In the genomic region with DNA sequence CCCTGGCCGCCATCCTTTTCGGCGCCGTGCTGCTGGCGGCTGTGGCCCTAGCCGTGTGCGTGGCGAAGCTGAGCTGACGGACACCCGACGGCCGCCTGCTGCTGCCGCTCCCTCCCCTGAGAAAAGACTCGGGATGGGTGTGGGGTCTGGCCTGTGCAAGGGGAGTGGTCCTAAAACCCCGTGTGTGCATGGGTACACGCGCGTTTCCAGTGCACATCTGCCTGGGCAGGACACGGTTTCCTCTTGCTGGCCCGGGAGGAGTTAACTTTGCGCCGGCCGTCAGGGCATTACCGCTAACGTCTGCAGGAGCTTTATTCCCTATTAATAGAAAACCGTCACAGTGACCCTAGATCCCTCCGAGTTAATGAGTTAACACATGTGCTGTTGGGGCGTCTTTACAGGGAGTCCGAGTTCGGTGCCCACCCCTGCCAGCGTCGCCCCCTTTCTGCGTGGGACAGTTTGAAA, we compare ENCODE assay signal across 12 cellular contexts. TPM values are rescaled to one million over a fixed set of nuclear protein-coding genes. Genes with fewer than 3 reads are reported as not detected.
DNase-seq lines count a peak whose midpoint lies in the region; ATAC-seq and TF ChIP-seq lines count a peak whose summit lies in the region.
"Had no signal": no experiment of that assay in that cellular context is flagged by ENCODE, and none has a peak within 500 bp of the region (broad histone marks: within the 10 kb centered on the region; RNA-seq: fewer than 3 reads in every experiment).

No MANE protein-coding gene starts in this region.

- peaks cover 3% of the 10 kb centered on the region; the same call in 1 of the 3 replicates for H3K9me3 Mint-ChIP-seq in GM23338
- H3K9me3 Mint-ChIP-seq in effector memory CD8-positive, alpha-beta T cell: no peaks in the 10 kb centered on the region

- H3K9me2 ChIP-seq in GM23338 (ENCODE audit: insufficient read depth) (no peaks in the 10 kb centered on the region), neural cell (ENCODE audit: insufficient read depth, low read length) (no peaks in the 10 kb centered on the region)

- no peak for DNase-seq in GM23338 (ENCODE audit: low spot score)
- no peak for DNase-seq in effector memory CD8-positive, alpha-beta T cell
- DNase-seq in CD1c-positive myeloid dendritic cell (ENCODE audit: extremely low spot score): no peak
- no peak for DNase-seq in NCI-H2029 (lab: John Stamatoyannopoulos, UW)
- DNase-seq in globus pallidus (ENCODE audit: low spot score): no peak
- DNase-seq: amniotic stem cell, KG1, RPMI8226 had no signal

- H2AFZ ChIP-seq in GM23338 (peak overlapping the region; percentile 90; the same call in 1 of the 2 replicates), neural cell (ENCODE audit: low read depth, low read length) (no peak overlapping the region)

- no peak for TF ChIP-seq RAD21 in neural cell (conservative IDR thresholded peaks at IDR 0.05)

- H3K79me2 ChIP-seq in GM23338 (replicated peaks; ENCODE audit: insufficient read depth) (peaks cover 25% of the 10 kb centered on the region), neural cell (replicated peaks; ENCODE audit: insufficient read depth, low read length) (peaks cover 14% of the 10 kb centered on the region)

- TF ChIP-seq EP300 in neural cell (conservative IDR thresholded peaks at IDR 0.05; ENCODE audit: poor library complexity, severe bottlenecking): no peak

- H3K36me3 Mint-ChIP-seq in GM23338 (ENCODE audit: low read depth): no peaks in the 10 kb centered on the region; the same call in 2 of the 3 replicates
- no peaks in the 10 kb centered on the region for H3K36me3 Mint-ChIP-seq in effector memory CD8-positive, alpha-beta T cell (ENCODE audit: insufficient read depth)

- H3K27ac ChIP-seq in BLaER1 treated with 17β-estradiol and CSF1 and Interleukin-3, amounts not matched to agents 10 nM and 100 nM: no peak overlapping the region
- H3K27ac ChIP-seq in GM23338 (ENCODE audit: low read depth) (no peak overlapping the region), neural cell (ENCODE audit: low read length) (no peak overlapping the region)

- H3K9ac ChIP-seq in BLaER1 treated with 17β-estradiol and CSF1 and Interleukin-3, amounts not matched to agents 10 nM and 100 nM: no peak overlapping the region
- H3K9ac ChIP-seq in neural cell (ENCODE audit: low read length): no peak overlapping the region

- H4K20me1 ChIP-seq in BLaER1 treated with 17β-estradiol and CSF1 and Interleukin-3, amounts not matched to agents 10 nM and 100 nM: peaks cover 25 to 44% (median 29%) of the 10 kb centered on the region in 11 experiments
- peaks cover 13% of the 10 kb centered on the region for H4K20me1 ChIP-seq in GM23338 (replicated peaks; ENCODE audit: insufficient read depth)
- H4K20me1 ChIP-seq in neural cell (ENCODE audit: insufficient read depth): no peaks in the 10 kb centered on the region

- H3K27ac Mint-ChIP-seq in GM23338: no peak overlapping the region
- H3K27ac Mint-ChIP-seq in effector memory CD8-positive, alpha-beta T cell: no peak overlapping the region

- ATAC-seq in GM23338: no peak
- ATAC-seq in effector memory CD8-positive, alpha-beta T cell (replicated peaks): no peak
- ATAC-seq in HG02571 (IDR thresholded peaks at IDR 0.05; ENCODE audit: unreplicated experiment): no peak
- ATAC-seq: activated CD4-positive, CD25-positive, alpha-beta regulatory T cell treated with anti-CD3 and anti-CD28 coated beads, Interleukin-2, amount 50 U/mL, for 24 hours had no signal

- H3F3A ChIP-seq in GM23338 (replicated peaks; ENCODE audit: low read depth) (0 out of 2 replicates have a peak, but pooled peaks cover 5% of the 10 kb centered on the region), neural cell (ENCODE audit: insufficient read depth, low read length, poor library complexity, severe bottlenecking) (no peaks in the 10 kb centered on the region)

- peaks cover 25 to 44% (median 37%) of the 10 kb centered on the region in 10 experiments for H3K4me1 ChIP-seq in BLaER1 treated with 17β-estradiol and CSF1 and Interleukin-3, amounts not matched to agents 10 nM and 100 nM
- peaks cover 14% of the 10 kb centered on the region; the same call in 1 of the 2 replicates for H3K4me1 ChIP-seq in GM23338 (ENCODE audit: insufficient read depth)

- H3K27me3 Mint-ChIP-seq in GM23338 (ENCODE audit: insufficient read depth, low read depth, poor library complexity): peaks cover 36% of the 10 kb centered on the region
- peaks cover 4 to 10% of the 10 kb centered on the region in 2 donors for H3K27me3 Mint-ChIP-seq in effector memory CD8-positive, alpha-beta T cell

- TF ChIP-seq CTCF in GM23338 (conservative IDR thresholded peaks at IDR 0.05; ENCODE audit: low read depth in 2 of 2): no peak
- no peak for TF ChIP-seq CTCF in neural cell (IDR thresholded peaks at IDR 0.05; ENCODE audit: poor library complexity, severe bottlenecking)

- peak overlapping the region; percentile 55 for H3K4me3 Mint-ChIP-seq in GM23338
- peak overlapping the region; percentile 51 for H3K4me3 Mint-ChIP-seq in effector memory CD8-positive, alpha-beta T cell

- H3K9me3 ChIP-seq in BLaER1 treated with 17β-estradiol and CSF1 and Interleukin-3, amounts not matched to agents 10 nM and 100 nM (replicated peaks in 1 of 11): no peaks in the 10 kb centered on the region
- no peaks in the 10 kb centered on the region for H3K9me3 ChIP-seq in neural cell (ENCODE audit: low read length)

- H3K4me2 ChIP-seq in BLaER1 treated with 17β-estradiol and CSF1 and Interleukin-3, amounts not matched to agents 10 nM and 100 nM: peak overlapping the region in 10 of 11 experiments; percentile 83 to 98 (median 95); a peak in 17 of 22 replicates
- H3K4me2 ChIP-seq in GM23338: peak overlapping the region; percentile 88
- H3K4me2 ChIP-seq in neural cell (ENCODE audit: low read length): no peak overlapping the region

- H3K36me3 ChIP-seq in BLaER1 treated with 17β-estradiol and CSF1 and Interleukin-3, amounts not matched to agents 10 nM and 100 nM: no peaks in the 10 kb centered on the region
- H3K36me3 ChIP-seq in GM23338 (ENCODE audit: insufficient read depth) (no peaks in the 10 kb centered on the region), neural cell (ENCODE audit: insufficient read depth, low read length) (no peaks in the 10 kb centered on the region)

- peaks cover 24% of the 10 kb centered on the region for H3K4me1 Mint-ChIP-seq in GM23338
- peaks cover 23 to 26% of the 10 kb centered on the region in 2 donors for H3K4me1 Mint-ChIP-seq in effector memory CD8-positive, alpha-beta T cell (ENCODE audit: low read depth in 2 of 2)

- 0 out of 20 replicates have a peak overlapping the region, but pooled peaks of 2 of the 10 experiments have one; percentile 87 to 95 for H3K4me3 ChIP-seq in BLaER1 treated with 17β-estradiol and CSF1 and Interleukin-3, amounts not matched to agents 10 nM and 100 nM
- H3K4me3 ChIP-seq in GM23338 (peak overlapping the region; percentile 85), neural cell (ENCODE audit: low read length) (peak overlapping the region; percentile 30)

- H3K27me3 ChIP-seq in BLaER1 treated with 17β-estradiol and CSF1 and Interleukin-3, amounts not matched to agents 10 nM and 100 nM: peaks cover 21 to 29% (median 23%) of the 10 kb centered on the region in 11 experiments
- H3K27me3 ChIP-seq in GM23338 (ENCODE audit: insufficient read depth) (peaks cover 45% of the 10 kb centered on the region), neural cell (ENCODE audit: insufficient read depth, low read depth, low read length) (peaks cover 27% of the 10 kb centered on the region)

TF ChIP-seq in GM23338, 12 proteins besides CTCF, POLR2A, EP300 and RAD21:
- TF ChIP-seq EZH2 (IDR thresholded peaks at IDR 0.05; ENCODE audit: low read depth, unreplicated experiment): peak; percentile 50
- no peak for TF ChIP-seq STAT1 (IDR thresholded peaks at IDR 0.05; ENCODE audit: unreplicated experiment)
TF ChIP-seq in GM23338: peak in this region for 1.

TF ChIP-seq in neural cell, 6 proteins besides CTCF, POLR2A, EP300 and RAD21 (continues in another document):
- TF ChIP-seq EZH2 (IDR thresholded peaks at IDR 0.05; ENCODE audit: borderline replicate concordance, insufficient read depth, low read length, poor library complexity, severe bottlenecking) (no peak), TAF1 (IDR thresholded peaks at IDR 0.05; ENCODE audit: low read depth) (no peak), SMC3 (conservative IDR thresholded peaks at IDR 0.05; ENCODE audit: poor library complexity) (no peak), MXI1 (conservative IDR thresholded peaks at IDR 0.05; ENCODE audit: poor library complexity, severe bottlenecking) (no peak), POLR2AphosphoS5 (IDR thresholded peaks at IDR 0.05) (no peak)

RNA-seq across cellular contexts. Expression of a gene that starts 1.3 kb away (rescaled TPM):
- total RNA-seq in GM23338 (2014; rRNA removed; shearing (Covaris generic)): 0.43 and 0.83 TPM in 2 replicates
- polyA plus RNA-seq in GM23338 (2016; fragmentation: Nextera tagmentation; extraction: Ambion mirVana) (0.09 TPM in 1 of 2 replicates, not detected in the other), neural cell (0.10 TPM in 1 of 2 replicates, not detected in the other)
- polyA minus RNA-seq in neural cell: 1.2 and 1.7 TPM in 2 replicates

RNA-seq across cellular contexts. Expression of a gene that starts 1.9 kb away (rescaled TPM):
- total RNA-seq in GM23338 (2014; rRNA removed; shearing (Covaris generic)): 48.7 and 51.6 TPM in 2 replicates
- 16.5 and 16.7 TPM in 2 replicates for polyA plus RNA-seq in GM23338 (2016; fragmentation: Nextera tagmentation; extraction: Ambion mirVana)
- 19.8 and 24.6 TPM in 2 replicates for polyA plus RNA-seq in neural cell
- polyA minus RNA-seq in neural cell: 52.3 and 55.5 TPM in 2 replicates

RNA-seq across cellular contexts. Expression of a gene that starts 14.7 kb away (rescaled TPM):
- 3.5 and 3.9 TPM in 2 replicates for total RNA-seq in GM23338 (2014; rRNA removed; shearing (Covaris generic))
- polyA plus RNA-seq in GM23338 (2016; fragmentation: Nextera tagmentation; extraction: Ambion mirVana) (2.1 and 2.4 TPM in 2 replicates), neural cell (0.84 and 1.2 TPM in 2 replicates)
- polyA minus RNA-seq in neural cell: 1.5 TPM in 2 replicates

RNA-seq across cellular contexts. Expression of a gene that starts 42.6 kb away (rescaled TPM):
- 2.2 and 2.8 TPM in 2 replicates for total RNA-seq in GM23338 (2014; rRNA removed; shearing (Covaris generic))
- polyA plus RNA-seq in GM23338 (2016; fragmentation: Nextera tagmentation; extraction: Ambion mirVana): 0.68 and 1.0 TPM in 2 replicates
- 8.5 and 9.2 TPM in 2 replicates for polyA plus RNA-seq in neural cell
- 8.0 and 8.2 TPM in 2 replicates for polyA minus RNA-seq in neural cell
